Comparison of ENCODE assay signal across 19 cellular contexts in genomic region chr4:158016511-158016910, GRCh38.
DNase-seq lines count a peak whose midpoint lies in the region; ATAC-seq and TF ChIP-seq lines count a peak whose summit lies in the region.
"Had no signal": no experiment of that assay in that cellular context is flagged by ENCODE, and none has a peak within 500 bp of the region (broad histone marks: within the 10 kb centered on the region; RNA-seq: fewer than 3 reads in every experiment).

No MANE protein-coding gene starts in this region.

- H3K36me3 Mint-ChIP-seq in mesothelial cell of epicardium = peaks cover 3% of the 10 kb centered on the region
- H3K36me3 Mint-ChIP-seq: CD4-positive, alpha-beta memory T cell; naive B cell; stimulated activated memory B cell treated with anti-CD40 and anti-IgM and Interleukin-4, amounts not matched to agents 10 μg/mL and 1 μg/mL and 100 μg/mL, for 72 hours had no signal

- DNase-seq in HCEC 1CT (peak; percentile 64), amniotic epithelial cell (ENCODE audit: low read depth) (peak; percentile 95), foreskin fibroblast (peak; percentile 69 to 82), smooth muscle cell (lab: John Stamatoyannopoulos, UW; ENCODE audit: unreplicated experiment) (no peak), hippocampal formation (lab: John Stamatoyannopoulos, UW) (no peak), mesothelial cell of epicardium (ENCODE audit: low spot score in 2 of 2, unreplicated experiment in 2 of 2) (no peak)
- DNase-seq: activated CD4-positive, alpha-beta T cell treated with anti-CD3 and anti-CD28 coated beads for 48 hours; activated T-cell treated with anti-CD3 and anti-CD28 coated beads, Interleukin-2, amount 50 U/mL, for 4 hours; adrenal gland; CD4-positive, alpha-beta memory T cell; GF-D8; naive B cell; NCI-H524 treated with DMSO at 0.1 percent for 48 hours; retina; RPMI8226; T-helper 2 cell had no signal

- 65% methylated on average over 1 of the region's 1 CpG for WGBS in smooth muscle cell (ENCODE audit: low lambda C conversion rate)

- no peak overlapping the region for H2AFZ ChIP-seq in smooth muscle cell (ENCODE audit: low read depth)

- no peak for ATAC-seq in GM18519 (IDR thresholded peaks at IDR 0.05; ENCODE audit: low FRiP score, unreplicated experiment)
- ATAC-seq: activated T-cell treated with anti-CD3 and anti-CD28 coated beads, Interleukin-2, amount 50 U/mL, for 4 hours; K562; stimulated activated memory B cell treated with anti-CD40 and anti-IgM and Interleukin-4, amounts not matched to agents 10 μg/mL and 1 μg/mL and 100 μg/mL, for 72 hours had no signal

- no peaks in the 10 kb centered on the region for H4K20me1 ChIP-seq in smooth muscle cell (ENCODE audit: low read depth)

- no peaks in the 10 kb centered on the region for H3K27me3 ChIP-seq in smooth muscle cell (ENCODE audit: low read depth)
- H3K27me3 ChIP-seq: adrenal gland had no signal

- H3F3A ChIP-seq in smooth muscle cell (ENCODE audit: low read depth) = peaks cover 15% of the 10 kb centered on the region

- no peak overlapping the region for H3K27ac Mint-ChIP-seq in mesothelial cell of epicardium
- H3K27ac Mint-ChIP-seq: CD4-positive, alpha-beta memory T cell; naive B cell; stimulated activated memory B cell treated with anti-CD40 and anti-IgM and Interleukin-4, amounts not matched to agents 10 μg/mL and 1 μg/mL and 100 μg/mL, for 72 hours had no signal

- H3K27ac ChIP-seq in smooth muscle cell (ENCODE audit: low read depth) = peak overlapping the region; percentile 94
- H3K27ac ChIP-seq: adrenal gland had no signal

- H3K4me3 ChIP-seq in foreskin fibroblast (ENCODE audit: low read depth in 1 of 2, low read length in 2 of 2) = no peak overlapping the region
- no peak overlapping the region for H3K4me3 ChIP-seq in smooth muscle cell
- H3K4me3 ChIP-seq: K562 had no signal

- no peaks in the 10 kb centered on the region for H3K79me2 ChIP-seq in smooth muscle cell (ENCODE audit: low read depth)

- peaks cover 36% of the 10 kb centered on the region for H3K4me1 Mint-ChIP-seq in mesothelial cell of epicardium
- H3K4me1 Mint-ChIP-seq: CD4-positive, alpha-beta memory T cell; naive B cell; stimulated activated memory B cell treated with anti-CD40 and anti-IgM and Interleukin-4, amounts not matched to agents 10 μg/mL and 1 μg/mL and 100 μg/mL, for 72 hours had no signal

- peaks cover 3% of the 10 kb centered on the region for H3K9me3 ChIP-seq in smooth muscle cell (replicated peaks; ENCODE audit: low read depth)

- no peaks in the 10 kb centered on the region for H3K36me3 ChIP-seq in smooth muscle cell (ENCODE audit: low read depth)
- H3K36me3 ChIP-seq: adrenal gland had no signal

- peaks cover 9% of the 10 kb centered on the region for H3K9me3 Mint-ChIP-seq in mesothelial cell of epicardium
- H3K9me3 Mint-ChIP-seq: activated T-cell treated with anti-CD3 and anti-CD28 coated beads, Interleukin-2, amount 50 U/mL, for 4 hours; naive B cell; stimulated activated memory B cell treated with anti-CD40 and anti-IgM and Interleukin-4, amounts not matched to agents 10 μg/mL and 1 μg/mL and 100 μg/mL, for 72 hours had no signal

- no peak overlapping the region for H3K4me3 Mint-ChIP-seq in mesothelial cell of epicardium
- H3K4me3 Mint-ChIP-seq: activated T-cell treated with anti-CD3 and anti-CD28 coated beads, Interleukin-2, amount 50 U/mL, for 4 hours; CD4-positive, alpha-beta memory T cell; naive B cell; stimulated activated memory B cell treated with anti-CD40 and anti-IgM and Interleukin-4, amounts not matched to agents 10 μg/mL and 1 μg/mL and 100 μg/mL, for 72 hours had no signal

- H3K4me1 ChIP-seq in smooth muscle cell (ENCODE audit: low read depth) = peaks cover 20% of the 10 kb centered on the region

- TF ChIP-seq CTCF in foreskin fibroblast (IDR thresholded peaks at IDR 0.05; ENCODE audit: low read depth, low read length) = no peak
- no peak for TF ChIP-seq CTCF in smooth muscle cell (IDR thresholded peaks at IDR 0.05; ENCODE audit: borderline replicate concordance, insufficient read depth, poor library complexity, severe bottlenecking)
- TF ChIP-seq CTCF in mesothelial cell of epicardium (IDR thresholded peaks at IDR 0.05; ENCODE audit: unreplicated experiment) = no peak

- no peak overlapping the region for H3K4me2 ChIP-seq in smooth muscle cell

- no peak overlapping the region for H3K9ac ChIP-seq in smooth muscle cell (ENCODE audit: low read depth)

- H3K27me3 Mint-ChIP-seq in mesothelial cell of epicardium (ENCODE audit: low read depth) = no peaks in the 10 kb centered on the region
- H3K27me3 Mint-ChIP-seq: CD4-positive, alpha-beta memory T cell; naive B cell; stimulated activated memory B cell treated with anti-CD40 and anti-IgM and Interleukin-4, amounts not matched to agents 10 μg/mL and 1 μg/mL and 100 μg/mL, for 72 hours had no signal

Comparison
In these comparisons a context has a peak if more than half of its experiments do, and no peak if none do; other contexts are left out.
1. DNase-seq: peak in HCEC 1CT (single experiment), amniotic epithelial cell (single experiment) and foreskin fibroblast (2 of 2); none in smooth muscle cell (single experiment), hippocampal formation (0 of 2) and mesothelial cell of epicardium (0 of 2).